ENCODE assay signal across 9 cellular contexts in genomic region chr18:59904051-59904601, GRCh38. TPM values are rescaled to one million over a fixed set of nuclear protein-coding genes. Genes with fewer than 3 reads are reported as not detected.
DNase-seq lines count a peak whose midpoint lies in the region; ATAC-seq, FAIRE-seq and TF ChIP-seq lines count a peak whose summit lies in the region.
"Had no signal": no experiment of that assay in that cellular context is flagged by ENCODE, and none has a peak within 500 bp of the region (broad histone marks: within the 10 kb centered on the region; RNA-seq: fewer than 3 reads in every experiment).

No MANE protein-coding gene starts in this region.

- H4K20me1 ChIP-seq in HepG2 (ENCODE audit: insufficient read depth, low read length) (no peaks in the 10 kb centered on the region), endothelial cell of umbilical vein (replicated peaks; ENCODE audit: control insufficient read depth, extremely low read depth, insufficient read depth, low read length) (no peaks in the 10 kb centered on the region)

- DNase-seq in HepG2 (ENCODE audit: low spot score) (no peak), OCI-M1 (lab: John Stamatoyannopoulos, UW) (peak; percentile 21), endothelial cell of umbilical vein (ENCODE audit: low read depth, low spot score) (no peak), type B pancreatic cell (ENCODE audit: extremely low spot score, unreplicated experiment) (no peak), NCI-H524 (lab: John Stamatoyannopoulos, UW) (no peak), posterior vena cava (ENCODE audit: low spot score) (no peak), ovary (no peak)
- DNase-seq: right cardiac atrium had no signal

- 73% methylated on average over 1 of the region's 1 CpG for WGBS in liver
- 27% methylated on average over 1 of the region's 1 CpG for WGBS in HepG2 (ENCODE audit: low lambda C conversion rate)
- 78 to 90% (median 78%) methylated on average over 1 of the region's 1 CpG for WGBS in ovary, 3 donors

- H3K27me3 Mint-ChIP-seq in type B pancreatic cell, result peaks cover 41% of the 10 kb centered on the region

- peak overlapping the region; percentile 19 for H3K4me3 Mint-ChIP-seq in type B pancreatic cell

- H3K9me3 Mint-ChIP-seq in type B pancreatic cell, result no peaks in the 10 kb centered on the region

- H2AFZ ChIP-seq in HepG2 (ENCODE audit: low read length) (no peak overlapping the region), endothelial cell of umbilical vein (ENCODE audit: low read depth, low read length) (no peak overlapping the region)

- H3K9me1 ChIP-seq in endothelial cell of umbilical vein (replicated peaks; ENCODE audit: control insufficient read depth, extremely low read depth, insufficient read depth, low read length), result no peaks in the 10 kb centered on the region

- dilution Hi-C loops in endothelial cell of umbilical vein (cut with MboI; ENCODE audit: extremely low pct_ligation_motif_present, low sequenced_read_pairs), result no loop called here

- H3K4me2 ChIP-seq in HepG2 (ENCODE audit: low read depth, low read length), result no peak overlapping the region
- H3K4me2 ChIP-seq in endothelial cell of umbilical vein (ENCODE audit: insufficient read depth, low read length), result no peak overlapping the region

- H3K79me2 ChIP-seq in HepG2 (ENCODE audit: insufficient read depth, low read length) (no peaks in the 10 kb centered on the region), endothelial cell of umbilical vein (ENCODE audit: control insufficient read depth, insufficient read depth, low read length) (peaks cover 31% of the 10 kb centered on the region)

- no TSS peak for BruUV-seq in HepG2 (replicated peaks; lab: Mats Ljungman, UMichigan)
- BruUV-seq in endothelial cell of umbilical vein (replicated peaks; lab: Mats Ljungman, UMichigan), result no TSS peak

- H3K4me1 Mint-ChIP-seq in type B pancreatic cell (ENCODE audit: unreplicated experiment), result peaks cover 44% of the 10 kb centered on the region

- H3K27ac Mint-ChIP-seq in type B pancreatic cell, result no peak overlapping the region

- CTCF ChIA-PET in HepG2 (lab: Yijun Ruan, JAX; ENCODE audit: low intra/inter-chr PET ratio, low total read pairs) (no interaction called here), endothelial cell of umbilical vein (lab: Charles Lee) (interaction anchor here (0.8 to 1.9 kb wide), 7 partner anchors 15 to 273 kb away, joined by 3 to 9 read pairs (median 7); no protein-coding TSS in a partner anchor)

- POLR2A ChIA-PET in HepG2 (lab: Yijun Ruan, JAX) (no interaction called here), endothelial cell of umbilical vein (lab: Charles Lee) (interaction anchor here (0.7 to 1.2 kb wide), 2 partner anchors 19 to 82 kb away, joined by 3 to 4 read pairs; no protein-coding TSS in a partner anchor)

- TF ChIP-seq EP300 in HepG2 (IDR thresholded peaks at IDR 0.05; ENCODE audit: low read depth in 2 of 2, low read length in 2 of 2), result no peak
- no peak for TF ChIP-seq EP300 in HepG2 (CRISPR knock-in tag; IDR thresholded peaks at IDR 0.05; ENCODE audit: borderline replicate concordance)
- no peak for TF ChIP-seq EP300 in ovary (IDR thresholded peaks at IDR 0.05)

- H3K36me3 ChIP-seq in liver (ENCODE audit: control insufficient read depth in 4 of 4, insufficient read depth in 3 of 4, low read depth in 1 of 4, low read length in 3 of 4) (no peaks in the 10 kb centered on the region), HepG2 (replicated peaks in 1 of 2; ENCODE audit: control insufficient read depth in 1 of 2, insufficient read depth in 2 of 2, low read length in 2 of 2) (no peaks in the 10 kb centered on the region), endothelial cell of umbilical vein (ENCODE audit: control insufficient read depth in 2 of 2, extremely low read depth in 1 of 2, insufficient read depth in 2 of 2, low read length in 2 of 2) (peaks cover 0 to 3% of the 10 kb centered on the region in 2 experiments), ovary (no peaks in the 10 kb centered on the region)

- no peak overlapping the region for H3K4me3 ChIP-seq in liver (ENCODE audit: low read depth in 1 of 3, low read length in 3 of 3)
- no peak overlapping the region for H3K4me3 ChIP-seq in HepG2 (replicated peaks in 1 of 3; ENCODE audit: insufficient read depth in 1 of 3, low read depth in 2 of 3, low read length in 3 of 3)
- no peak overlapping the region for H3K4me3 ChIP-seq in endothelial cell of umbilical vein (replicated peaks in 1 of 3; ENCODE audit: insufficient read depth in 1 of 3, low read depth in 1 of 3, low read length in 3 of 3)
- no peak overlapping the region for H3K4me3 ChIP-seq in ovary

- H3K27me3 ChIP-seq in liver (ENCODE audit: control insufficient read depth in 4 of 4, insufficient read depth in 4 of 4, low read length in 3 of 4) (no peaks in the 10 kb centered on the region), HepG2 (ENCODE audit: control insufficient read depth in 1 of 2, insufficient read depth in 2 of 2, low read length in 2 of 2) (0 out of 5 replicates have a peak, but pooled peaks cover 0 to 3% of the 10 kb centered on the region in 2 experiments), endothelial cell of umbilical vein (ENCODE audit: control insufficient read depth in 2 of 2, insufficient read depth in 2 of 2, low read length in 2 of 2) (peaks cover 3 to 8% of the 10 kb centered on the region in 2 experiments), ovary (no peaks in the 10 kb centered on the region)

- intact Hi-C loops in HepG2 (cut with micrococcal nuclease; ENCODE audit: unreplicated experiment) (no loop called here), endothelial cell of umbilical vein (cut with micrococcal nuclease) (loop anchor here (5.0 kb wide), 1 partner anchor 1703 kb away; no protein-coding TSS in a partner anchor), posterior vena cava (cut with DNase I) (no loop called here), ovary (cut with DNase I) (no loop called here)

- no peak overlapping the region for H3K9ac ChIP-seq in liver (ENCODE audit: low read depth in 1 of 2, low read length in 2 of 2)
- no peak overlapping the region for H3K9ac ChIP-seq in HepG2 (ENCODE audit: insufficient read depth, low read depth, low read length)
- no peak overlapping the region for H3K9ac ChIP-seq in endothelial cell of umbilical vein (replicated peaks; ENCODE audit: extremely low read depth, insufficient read depth, low read length)

- in situ Hi-C loops in HepG2 (cut with HindIII; ENCODE audit: extremely low pct_ligation_motif_present, low pct_unique_long_range_greater_than_20kb), result no loop called here

- TF ChIP-seq RAD21 in liver (IDR thresholded peaks at IDR 0.05) (no peak), HepG2 (CRISPR knock-in tag; IDR thresholded peaks at IDR 0.05) (no peak)

- FAIRE-seq in HepG2 (lab: Jason Lieb, UNC) (no peak), endothelial cell of umbilical vein (lab: Jason Lieb, UNC) (no peak)

- H3K36me3 Mint-ChIP-seq in type B pancreatic cell, result peaks cover 17% of the 10 kb centered on the region

- ATAC-seq in HepG2, result no peak

- TF ChIP-seq POLR2A in HepG2 (IDR thresholded peaks at IDR 0.05; ENCODE audit: insufficient read depth in 1 of 2, low read depth in 2 of 2, low read length in 2 of 2) (no peak), endothelial cell of umbilical vein (IDR thresholded peaks at IDR 0.05; ENCODE audit: low read depth, low read length) (no peak), ovary (IDR thresholded peaks at IDR 0.05) (no peak)

- peak overlapping the region; percentile 25 to 50 for H3K27ac ChIP-seq in liver (ENCODE audit: low read depth in 1 of 2, low read length in 2 of 2)
- H3K27ac ChIP-seq in HepG2 (ENCODE audit: extremely low read length, insufficient read depth, low read length), result no peak overlapping the region
- peak overlapping the region; percentile 6 for H3K27ac ChIP-seq in endothelial cell of umbilical vein (ENCODE audit: insufficient read depth, low read depth, low read length)
- no peak overlapping the region for H3K27ac ChIP-seq in ovary

- H3K4me1 ChIP-seq in liver (ENCODE audit: control insufficient read depth in 4 of 4, insufficient read depth in 4 of 4, low read length in 3 of 4) (peaks cover 6 to 12% (median 9%) of the 10 kb centered on the region in 4 donors), HepG2 (ENCODE audit: insufficient read depth, low read length) (no peaks in the 10 kb centered on the region), endothelial cell of umbilical vein (ENCODE audit: control insufficient read depth, extremely low read depth, insufficient read depth, low read length) (peaks cover 33% of the 10 kb centered on the region), ovary (ENCODE audit: insufficient read depth) (peaks cover 3% of the 10 kb centered on the region)

- TF ChIP-seq CTCF in liver (IDR thresholded peaks at IDR 0.05; ENCODE audit: low read depth, low read length, missing input control), result no peak
- no peak for TF ChIP-seq CTCF in HepG2 (CRISPR knock-in tag; IDR thresholded peaks at IDR 0.05)
- TF ChIP-seq CTCF in endothelial cell of umbilical vein (IDR thresholded peaks at IDR 0.05; ENCODE audit: extremely low read depth in 1 of 2, insufficient read depth in 1 of 2, low read depth in 1 of 2, low read length in 2 of 2), result no peak
- no peak for TF ChIP-seq CTCF in type B pancreatic cell (conservative IDR thresholded peaks at IDR 0.05)
- TF ChIP-seq CTCF in ovary (IDR thresholded peaks at IDR 0.05), result no peak

- H3K9me3 ChIP-seq in liver (ENCODE audit: control insufficient read depth in 4 of 4, low read length in 3 of 4) (peaks cover 0 to 2% (median 0%) of the 10 kb centered on the region in 4 donors), HepG2 (ENCODE audit: low read length) (no peaks in the 10 kb centered on the region), endothelial cell of umbilical vein (replicated peaks; ENCODE audit: control insufficient read depth, insufficient read depth, low read length) (no peaks in the 10 kb centered on the region), ovary (no peaks in the 10 kb centered on the region)

RNA-seq across cellular contexts. Expression of gene PMAIP1, which starts 4.3 kb away (rescaled TPM):
- total RNA-seq in liver (1 to 10 TPM in 1 of 2 donors, under 1 TPM in 1; 0.08 to 5.5 TPM), HepG2 (2016; rRNA removed; fragmentation: Illumina TruSeq; extraction: Trizol) (1.5 and 2.1 TPM in 2 replicates), endothelial cell of umbilical vein (11.9 and 13.5 TPM in 2 replicates), type B pancreatic cell (ENCODE audit: low replicate concordance) (16.5 and 24.4 TPM in 2 replicates), posterior vena cava (under 1 TPM in 1 of 2 donors, not detected in 1; 0.38 TPM), ovary (10 to 100 TPM in 1 of 7 donors, 1 to 10 TPM in 2, under 1 TPM in 3, not detected in 1; 0.30 to 11.8 (median 1.8) TPM)
- polyA plus RNA-seq in liver (under 1 TPM; 0.24 to 0.27 TPM), HepG2 (2011; rRNA removed) (1.7 TPM in 2 replicates), endothelial cell of umbilical vein (7.3 and 7.6 TPM in 2 replicates), ovary (under 1 TPM; 0.47 to 0.75 TPM)
- 0.71 TPM in 2 replicates for total RNA-seq in HepG2 (2016; cell fraction: cytosol; rRNA removed; fragmentation: Illumina TruSeq; extraction: Trizol; ENCODE audit: low read depth)
- total RNA-seq in HepG2 (2016; cell fraction: insoluble cytoplasmic fraction; rRNA removed; fragmentation: Illumina TruSeq; extraction: Trizol), result 2.1 and 3.2 TPM in 2 replicates
- 1.5 and 1.6 TPM in 2 replicates for total RNA-seq in HepG2 (2016; cell fraction: membrane; rRNA removed; fragmentation: Illumina TruSeq; extraction: Trizol)
- total RNA-seq in HepG2 (2016; cell fraction: nucleus; rRNA removed; fragmentation: Illumina TruSeq; extraction: Trizol), result 1.8 TPM in 2 replicates
- 0.93 and 1.2 TPM in 2 replicates for polyA plus RNA-seq in HepG2 (2011; cell fraction: cytosol; rRNA removed)
- 0.85 and 1.5 TPM in 2 replicates for polyA plus RNA-seq in HepG2 (2011; cell fraction: nucleus; rRNA removed)
- polyA plus RNA-seq in HepG2 (2012), result 1.0 and 2.5 TPM in 2 replicates
- polyA plus RNA-seq in HepG2 (2016; cell fraction: cytosol; fragmentation: Illumina TruSeq; extraction: Trizol; ENCODE audit: low read depth), result 0.43 and 0.49 TPM in 2 replicates
- polyA plus RNA-seq in HepG2 (2016; cell fraction: insoluble cytoplasmic fraction; fragmentation: Illumina TruSeq; extraction: Trizol; ENCODE audit: low read depth), result 2.5 and 3.5 TPM in 2 replicates
- 0.77 and 0.86 TPM in 2 replicates for polyA plus RNA-seq in HepG2 (2016; cell fraction: membrane; fragmentation: Illumina TruSeq; extraction: Trizol; ENCODE audit: low read depth)
- polyA plus RNA-seq in HepG2 (2016; cell fraction: nucleus; fragmentation: Illumina TruSeq; extraction: Trizol; ENCODE audit: insufficient read depth, low read depth), result 3.7 and 3.8 TPM in 2 replicates
- polyA minus RNA-seq in HepG2 (2011; rRNA and poly(A)+ RNA removed; ENCODE audit: low replicate concordance), result 1.1 and 11.3 TPM in 2 replicates
- polyA minus RNA-seq in HepG2 (2011; cell fraction: cytosol; rRNA and poly(A)+ RNA removed), result 0.79 and 1.7 TPM in 2 replicates
- polyA minus RNA-seq in HepG2 (2011; cell fraction: nucleus; rRNA and poly(A)+ RNA removed), result 1.4 and 1.5 TPM in 2 replicates
- 9.7 and 13.0 TPM in 2 replicates for polyA plus RNA-seq in endothelial cell of umbilical vein (2011; cell fraction: cytosol; rRNA removed)
- 12.9 and 15.6 TPM in 2 replicates for polyA plus RNA-seq in endothelial cell of umbilical vein (2011; cell fraction: nucleus; rRNA removed)
- polyA plus RNA-seq in endothelial cell of umbilical vein (2012), result 18.5 and 23.5 TPM in 2 replicates
- polyA minus RNA-seq in endothelial cell of umbilical vein, result 3.2 and 5.6 TPM in 2 replicates
- 25.5 TPM for polyA minus RNA-seq in endothelial cell of umbilical vein (2011; cell fraction: cytosol; rRNA and poly(A)+ RNA removed)
- polyA minus RNA-seq in endothelial cell of umbilical vein (2011; cell fraction: nucleus; rRNA and poly(A)+ RNA removed), result 16.0 and 24.9 TPM in 2 replicates

Comparison
In these comparisons a context has a peak if more than half of its experiments do, and no peak if none do; other contexts are left out.
1. H3K27ac ChIP-seq: peak in liver (2 of 2) and endothelial cell of umbilical vein (single experiment); none in HepG2 (single experiment) and ovary (0 of 2).